In genomic region chr14:90970167-90970600, GRCh38 we compare ENCODE assay signal across 11 cellular contexts.
DNase-seq lines count a peak whose midpoint lies in the region; ATAC-seq and TF ChIP-seq lines count a peak whose summit lies in the region.
"Had no signal": no experiment of that assay in that cellular context is flagged by ENCODE, and none has a peak within 500 bp of the region (broad histone marks: within the 10 kb centered on the region; RNA-seq: fewer than 3 reads in every experiment).

No MANE protein-coding gene starts in this region.

- H3K4me1 ChIP-seq in HEK293 (ENCODE audit: control insufficient read depth, insufficient read depth, low read length) = peaks cover 5% of the 10 kb centered on the region

- H3K4me3 ChIP-seq in HEK293 (ENCODE audit: low read depth, low read length) (no peak overlapping the region), fibroblast of pulmonary artery (replicated peaks; ENCODE audit: low read depth, low read length) (no peak overlapping the region), WERI-Rb-1 (ENCODE audit: low read depth, low read length) (no peak overlapping the region)
- H3K4me3 ChIP-seq: thoracic aorta had no signal

- no peaks in the 10 kb centered on the region for H3K27me3 Mint-ChIP-seq in T-helper 17 cell

- CTCF ChIA-PET in HEK293 (lab: Yijun Ruan, JAX) = interaction anchor here (0.7 kb wide), 1 partner anchor 1841 kb away, joined by 3 read pairs; no protein-coding TSS in a partner anchor

- in situ Hi-C loops in Caki2 (cut with HindIII; ENCODE audit: low pct_unique_long_range_greater_than_20kb, low sequenced_read_pairs) = no loop called here

- H3K9me3 ChIP-seq in HEK293 (ENCODE audit: control insufficient read depth, insufficient read depth, low read depth, low read length) (no peaks in the 10 kb centered on the region), T-helper 17 cell (ENCODE audit: control insufficient read depth, low read length, poor library complexity, severe bottlenecking) (no peaks in the 10 kb centered on the region), WERI-Rb-1 (ENCODE audit: severe bottlenecking) (no peaks in the 10 kb centered on the region)
- H3K9me3 ChIP-seq: thoracic aorta had no signal

- ATAC-seq in T-helper 17 cell (peak; percentile 40), GM19397 (IDR thresholded peaks at IDR 0.05; ENCODE audit: unreplicated experiment) (no peak), HG03432 (IDR thresholded peaks at IDR 0.05; ENCODE audit: unreplicated experiment) (no peak)

- no peaks in the 10 kb centered on the region for H3K27me3 ChIP-seq in WERI-Rb-1 (ENCODE audit: insufficient read depth, low read depth, severe bottlenecking)

- POLR2A ChIA-PET in HEK293 (lab: Yijun Ruan, JAX) = no interaction called here

- peak; percentile 7 for DNase-seq in Caki2 (ENCODE audit: low read depth)
- no peak for DNase-seq in T-helper 17 cell
- peak; percentile 38 for DNase-seq in fibroblast of pulmonary artery (ENCODE audit: low read depth)
- DNase-seq in WERI-Rb-1 = no peak
- DNase-seq in midbrain (lab: John Stamatoyannopoulos, UW) = no peak
- DNase-seq: DMS 273 treated with DMSO at 0.1 percent for 48 hours, NCI-H526 treated with DMSO at 0.1 percent for 48 hours had no signal

- H3K27ac Mint-ChIP-seq in T-helper 17 cell = peak overlapping the region; percentile 88

- peaks cover 32% of the 10 kb centered on the region for H3K4me1 Mint-ChIP-seq in T-helper 17 cell

- TF ChIP-seq CTCF in HEK293 (tag by site-specific recombination; IDR thresholded peaks at IDR 0.05) (no peak), fibroblast of pulmonary artery (IDR thresholded peaks at IDR 0.05; ENCODE audit: low read length, missing control alignments) (no peak), WERI-Rb-1 (IDR thresholded peaks at IDR 0.05; ENCODE audit: low read depth, low read length) (no peak)

- H3K4me3 Mint-ChIP-seq in T-helper 17 cell = no peak overlapping the region

- H3K27ac ChIP-seq in HEK293 (ENCODE audit: extremely low read depth, low read depth, low read length) (no peak overlapping the region), WERI-Rb-1 (no peak overlapping the region)
- H3K27ac ChIP-seq: thoracic aorta had no signal

- H3K36me3 Mint-ChIP-seq in T-helper 17 cell (ENCODE audit: low read depth) = peaks cover 6% of the 10 kb centered on the region

- H3K36me3 ChIP-seq in HEK293 (ENCODE audit: control insufficient read depth in 2 of 2, insufficient read depth in 1 of 2, low read length in 2 of 2) (no peaks in the 10 kb centered on the region), WERI-Rb-1 (no peaks in the 10 kb centered on the region)
- H3K36me3 ChIP-seq: thoracic aorta had no signal

TF ChIP-seq in HEK293, 187 proteins besides CTCF, POLR2A, EP300 and RAD21 (continues in another document):
- TF ChIP-seq ZEB2 (tag by site-specific recombination; IDR thresholded peaks at IDR 0.05) (peak; percentile 87), ZNF175 (tag by site-specific recombination; IDR thresholded peaks at IDR 0.05) (no peak), ZBTB49 (tag by site-specific recombination; IDR thresholded peaks at IDR 0.05; ENCODE audit: low read depth) (no peak), ZNF266 (tag by site-specific recombination; IDR thresholded peaks at IDR 0.05; ENCODE audit: low read depth) (no peak), ZNF473 (tag by site-specific recombination; IDR thresholded peaks at IDR 0.05) (no peak), ZNF639 (tag by site-specific recombination; IDR thresholded peaks at IDR 0.05) (no peak), ZNF658 (tag by site-specific recombination; IDR thresholded peaks at IDR 0.05) (no peak), ZNF768 (tag by site-specific recombination; IDR thresholded peaks at IDR 0.05) (no peak), ZNF221 (tag by site-specific recombination; IDR thresholded peaks at IDR 0.05; ENCODE audit: borderline replicate concordance) (no peak), SALL2 (tag by site-specific recombination; IDR thresholded peaks at IDR 0.05; ENCODE audit: borderline replicate concordance) (peak; percentile 50; the same call in 1 of the 2 replicates), ZNF629 (tag by site-specific recombination; IDR thresholded peaks at IDR 0.05) (peak; percentile 83), ZNF843 (tag by site-specific recombination; IDR thresholded peaks at IDR 0.05) (peak; percentile 74), KLF7 (tag by site-specific recombination; IDR thresholded peaks at IDR 0.05; ENCODE audit: borderline replicate concordance) (no peak), ZNF366 (tag by site-specific recombination; conservative IDR thresholded peaks at IDR 0.05) (peak; percentile 61; the same call in 1 of the 2 replicates), IKZF3 (tag by site-specific recombination; IDR thresholded peaks at IDR 0.05) (0 out of 2 replicates have a peak, but pooled peaks have one; percentile 21), ZNF169 (tag by site-specific recombination; IDR thresholded peaks at IDR 0.05) (no peak), KLF16 (tag by site-specific recombination; IDR thresholded peaks at IDR 0.05) (peak; percentile 71), FEZF1 (tag by site-specific recombination; IDR thresholded peaks at IDR 0.05) (no peak; the same call in 1 of the 2 replicates), ZNF398 (tag by site-specific recombination; IDR thresholded peaks at IDR 0.05) (peak; percentile 69), ZBTB21 (tag by site-specific recombination; IDR thresholded peaks at IDR 0.05) (no peak), KLF1 (tag by site-specific recombination; IDR thresholded peaks at IDR 0.05) (no peak), ZNF558 (tag by site-specific recombination; IDR thresholded peaks at IDR 0.05) (peak; percentile 14; the same call in 1 of the 2 replicates), ZXDB (tag by site-specific recombination; IDR thresholded peaks at IDR 0.05) (peak; percentile 48; the same call in 1 of the 2 replicates), ATF2 (tag by site-specific recombination; IDR thresholded peaks at IDR 0.05; ENCODE audit: low read depth) (0 out of 2 replicates have a peak, but pooled peaks have one; percentile 23)

Comparison
In these comparisons a context has a peak if more than half of its experiments do, and no peak if none do; other contexts are left out.
1. DNase-seq: peak in Caki2 (single experiment) and fibroblast of pulmonary artery (single experiment); none in T-helper 17 cell (0 of 3), WERI-Rb-1 (single experiment) and midbrain (single experiment).